ENCODE assay signal across 8 cellular contexts in genomic region chr7:83655951-83656556, GRCh38. TPM values are rescaled to one million over a fixed set of nuclear protein-coding genes. Genes with fewer than 3 reads are reported as not detected.
A peak's percentile ranks its signal among the peaks of the same experiment; 100 is the strongest.
DNase-seq lines count a peak whose midpoint lies in the region; ATAC-seq and TF ChIP-seq lines count a peak whose summit lies in the region.

No MANE protein-coding gene starts in this region.

- TF ChIP-seq EP300 in neural cell (conservative IDR thresholded peaks at IDR 0.05; ENCODE audit: poor library complexity, severe bottlenecking) = no peak

- intact Hi-C loops in sciatic nerve (cut with DNase I) = loop anchor here (5.0 kb wide), 1 partner anchor 244 kb away; no protein-coding TSS in a partner anchor

- no peak overlapping the region for H2AFZ ChIP-seq in neural cell (ENCODE audit: low read depth, low read length)

- H3K27ac ChIP-seq in neural cell (ENCODE audit: low read length) = no peak overlapping the region

- no peaks in the 10 kb centered on the region for H3K27me3 ChIP-seq in neural cell (ENCODE audit: insufficient read depth, low read depth, low read length)

- no peaks in the 10 kb centered on the region for H3K9me2 ChIP-seq in neural cell (ENCODE audit: insufficient read depth, low read length)

- H3K9me3 ChIP-seq in neural cell (ENCODE audit: low read length) = no peaks in the 10 kb centered on the region

- H3K4me2 ChIP-seq in neural cell (ENCODE audit: low read length) = no peak overlapping the region

- no peaks in the 10 kb centered on the region for H4K20me1 ChIP-seq in neural cell (ENCODE audit: insufficient read depth)

- no peaks in the 10 kb centered on the region for H3F3A ChIP-seq in neural cell (ENCODE audit: insufficient read depth, low read length, poor library complexity, severe bottlenecking)

- ATAC-seq in GM18520 (IDR thresholded peaks at IDR 0.05; ENCODE audit: unreplicated experiment) = peak; percentile 75
- ATAC-seq in HG03196 (IDR thresholded peaks at IDR 0.05; ENCODE audit: unreplicated experiment) = peak; percentile 77
- ATAC-seq in sciatic nerve = no peak

- no peak overlapping the region for H3K9ac ChIP-seq in neural cell (ENCODE audit: low read length)

- TF ChIP-seq RAD21 in neural cell (conservative IDR thresholded peaks at IDR 0.05) = peak; percentile 88

- no peak overlapping the region for H3K4me3 ChIP-seq in neural cell (ENCODE audit: low read length)

- H3K36me3 ChIP-seq in neural cell (ENCODE audit: insufficient read depth, low read length) = no peaks in the 10 kb centered on the region

- peak; percentile 82 for TF ChIP-seq CTCF in neural cell (IDR thresholded peaks at IDR 0.05; ENCODE audit: poor library complexity, severe bottlenecking)

- DNase-seq in AML-193 (lab: John Stamatoyannopoulos, UW) (peak; percentile 1 to 12), NCI-H526 treated with DMSO at 0.1 percent for 48 hours (lab: John Stamatoyannopoulos, UW) (peak; percentile 30), dedifferentiated amniotic fluid mesenchymal stem cell (ENCODE audit: extremely low spot score) (peak; percentile 56), sciatic nerve (ENCODE audit: low spot score) (no peak)
- DNase-seq in activated CD4-positive, alpha-beta T cell treated with anti-CD3 and anti-CD28 coated beads for 1 hour = no peak

- H3K79me2 ChIP-seq in neural cell (replicated peaks; ENCODE audit: insufficient read depth, low read length) = no peaks in the 10 kb centered on the region

TF ChIP-seq in neural cell, 6 proteins besides CTCF, POLR2A, EP300 and RAD21:
- no peak for TF ChIP-seq EZH2 (IDR thresholded peaks at IDR 0.05; ENCODE audit: borderline replicate concordance, insufficient read depth, low read length, poor library complexity, severe bottlenecking)
- TF ChIP-seq SMC3 (conservative IDR thresholded peaks at IDR 0.05; ENCODE audit: poor library complexity) = peak; percentile 80
- TF ChIP-seq TAF1 (IDR thresholded peaks at IDR 0.05; ENCODE audit: low read depth) = no peak
- no peak for TF ChIP-seq MXI1 (conservative IDR thresholded peaks at IDR 0.05; ENCODE audit: poor library complexity, severe bottlenecking)
- TF ChIP-seq POLR2AphosphoS5 (IDR thresholded peaks at IDR 0.05) = no peak
- no peak for TF ChIP-seq REST (IDR thresholded peaks at IDR 0.05; ENCODE audit: borderline replicate concordance)

RNA-seq across cellular contexts. Expression of gene SEMA3E, which starts 7.1 kb away (rescaled TPM):
- polyA plus RNA-seq in neural cell = 0.98 and 8.2 TPM in 2 replicates
- polyA minus RNA-seq in neural cell = 3.6 and 3.7 TPM in 2 replicates
- 4.1 TPM for total RNA-seq in sciatic nerve

Comparison
In these comparisons a context has a peak if more than half of its experiments do, and no peak if none do; other contexts are left out.
1. DNase-seq: peak in AML-193 (2 of 2), NCI-H526 treated with DMSO at 0.1 percent for 48 hours (single experiment) and dedifferentiated amniotic fluid mesenchymal stem cell (single experiment); none in sciatic nerve (single experiment) and activated CD4-positive, alpha-beta T cell treated with anti-CD3 and anti-CD28 coated beads for 1 hour (single experiment).